In the genomic region with DNA sequence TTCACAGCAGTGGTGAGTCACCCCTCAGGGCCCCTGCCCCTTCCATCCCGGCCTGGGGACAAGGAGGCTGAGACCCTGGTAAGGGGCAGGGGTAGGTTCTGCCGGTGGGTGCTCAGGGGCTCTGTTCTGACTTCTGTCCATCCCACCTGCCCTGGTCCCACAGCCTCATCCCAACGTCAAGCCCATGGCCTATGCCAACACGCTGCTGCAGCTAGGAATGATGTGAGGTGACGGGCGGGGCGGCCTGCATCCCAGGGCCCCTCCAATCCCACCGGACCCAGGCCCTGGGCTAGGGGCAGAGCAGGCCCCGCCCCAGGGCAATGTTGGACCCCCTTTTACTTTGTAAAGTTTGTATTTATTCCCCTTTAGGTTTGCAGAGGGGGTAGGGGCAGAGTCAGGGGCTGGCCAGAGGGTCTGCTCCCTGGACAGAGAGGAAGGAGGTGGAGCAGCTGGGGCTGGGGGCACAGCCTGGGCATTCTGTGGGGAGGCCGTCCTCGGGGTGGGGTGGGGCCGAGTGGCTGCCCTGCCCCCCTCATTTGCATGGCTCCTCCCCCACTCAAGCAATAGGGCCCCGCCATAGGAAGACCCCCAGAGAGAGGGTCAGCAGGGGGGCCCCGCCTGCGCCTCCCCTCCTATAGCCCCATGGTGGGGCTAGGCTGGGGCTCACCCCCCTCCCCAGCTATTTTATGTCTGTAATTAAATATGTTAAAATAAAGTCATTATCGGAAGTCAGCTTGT, we compare ENCODE assay signal across 32 cellular contexts. TPM values are rescaled to one million over a fixed set of nuclear protein-coding genes. Genes with fewer than 3 reads are reported as not detected.
DNase-seq lines count a peak whose midpoint lies in the region; ATAC-seq and TF ChIP-seq lines count a peak whose summit lies in the region.
"Had no signal": no experiment of that assay in that cellular context is flagged by ENCODE, and none has a peak within 500 bp of the region (broad histone marks: within the 10 kb centered on the region; RNA-seq: fewer than 3 reads in every experiment).

No MANE protein-coding gene starts in this region.

- no peak for ATAC-seq in Right ventricle myocardium inferior
- peak; percentile 31 for ATAC-seq in WTC11
- no peak for ATAC-seq in lower lobe of right lung
- ATAC-seq in aorta (ENCODE audit: low FRiP score): no peak
- ATAC-seq: body of pancreas, gastrocnemius medialis had no signal

- H3K4me1 Mint-ChIP-seq in WTC11: peaks cover 3% of the 10 kb centered on the region

- H3K9me3 ChIP-seq in right atrium auricular region (no peaks in the 10 kb centered on the region), lower lobe of right lung (no peaks in the 10 kb centered on the region), aorta (ENCODE audit: control insufficient read depth, low read length) (no peaks in the 10 kb centered on the region)
- H3K9me3 ChIP-seq: BE2C, body of pancreas, gastrocnemius medialis, Peyer's patch, stomach had no signal

- H3K36me3 Mint-ChIP-seq in WTC11: peaks cover 52% of the 10 kb centered on the region

- WGBS in aorta, 2 donors: 89 to 92% methylated on average over 15 to 16 of the region's 16 CpGs

- no peaks in the 10 kb centered on the region for H3K27me3 ChIP-seq in right atrium auricular region
- no peaks in the 10 kb centered on the region for H3K27me3 ChIP-seq in lower lobe of right lung (ENCODE audit: low read depth)
- no peaks in the 10 kb centered on the region for H3K27me3 ChIP-seq in aorta (ENCODE audit: control insufficient read depth in 1 of 2, insufficient read depth in 2 of 2, low read length in 1 of 2)
- H3K27me3 ChIP-seq: BE2C, body of pancreas, gastrocnemius medialis, hepatocyte, Peyer's patch, stomach had no signal

- H3K36me3 ChIP-seq in right atrium auricular region (peaks cover 69% of the 10 kb centered on the region), lower lobe of right lung (peaks cover 69% of the 10 kb centered on the region), aorta (ENCODE audit: control insufficient read depth in 1 of 2, insufficient read depth in 2 of 2, low read length in 1 of 2) (peaks cover 0 to 1% of the 10 kb centered on the region in 2 donors)

- no peak for TF ChIP-seq CTCF in right atrium auricular region (IDR thresholded peaks at IDR 0.05)
- no peak for TF ChIP-seq CTCF in WTC11 (IDR thresholded peaks at IDR 0.05)
- no peak for TF ChIP-seq CTCF in lower lobe of right lung (IDR thresholded peaks at IDR 0.05)

- H3K27me3 Mint-ChIP-seq in WTC11 (ENCODE audit: low read depth): no peaks in the 10 kb centered on the region

- DNase-seq in Right ventricle myocardium inferior (ENCODE audit: missing footprints) (peak; percentile 33), right atrium auricular region (ENCODE audit: low spot score) (no peak), WTC11 (ENCODE audit: low spot score) (no peak), lower lobe of right lung (peak; percentile 30), aorta (peak; percentile 43 to 66), NOMO-1 treated with DMSO at 0.1 percent for 48 hours (lab: John Stamatoyannopoulos, UW; ENCODE audit: unreplicated experiment) (no peak), COR-L47 (lab: John Stamatoyannopoulos, UW) (no peak), middle frontal gyrus (ENCODE audit: extremely low spot score, low spot score) (no peak)
- DNase-seq: ACHN; activated CD4-positive, alpha-beta T cell treated with anti-CD3 and anti-CD28 coated beads for 48 hours; activated gamma-delta T cell treated with Interleukin-2 at 50 U/mL for 16 hours; BE2C; dermis blood vessel endothelial cell; DMS153; gastrocnemius medialis; MM.1S; NCI-H1105 treated with DMSO at 0.1 percent for 48 hours; NCI-H2029 treated with DMSO at 0.1 percent for 48 hours; NCI-H345; NCI-H69; Peyer's patch; stimulated activated CD4-positive, alpha-beta T cell treated with anti-CD3 and anti-CD28 coated beads, Interleukin-1b, Interleukin-23, amount 100 ng/mL, for 48 hours; stimulated activated CD8-positive, alpha-beta memory T cell treated with anti-CD3 and anti-CD28 coated beads, Interleukin-4, amount 100 ng/mL, for 48 hours; stomach; WERI-Rb-1 had no signal

- intact Hi-C loops in Right ventricle myocardium inferior (cut with DNase I): loop anchor here (5.0 kb wide), 1 partner anchor 108 kb away; no protein-coding TSS in a partner anchor
- intact Hi-C loops in lower lobe of right lung (cut with DNase I): no loop called here
- intact Hi-C loops in aorta (cut with DNase I): no loop called here

- no peak overlapping the region for H3K27ac Mint-ChIP-seq in WTC11

- H3K4me3 ChIP-seq in right atrium auricular region (no peak overlapping the region), lower lobe of right lung (no peak overlapping the region), aorta (ENCODE audit: low read length in 2 of 2) (no peak overlapping the region)
- H3K4me3 ChIP-seq: body of pancreas, gastrocnemius medialis, hepatocyte, Peyer's patch, smooth muscle cell, stomach had no signal

- H3K27ac ChIP-seq in right atrium auricular region (peak overlapping the region in 1 of 2 donors; percentile 25), lower lobe of right lung (no peak overlapping the region), aorta (ENCODE audit: low read depth in 1 of 2, low read length in 2 of 2) (no peak overlapping the region)
- H3K27ac ChIP-seq: body of pancreas, gastrocnemius medialis, hepatocyte, HL-60, Peyer's patch, stomach, WERI-Rb-1 had no signal

- H3K9me3 Mint-ChIP-seq in WTC11: no peaks in the 10 kb centered on the region
- H3K9me3 Mint-ChIP-seq: nephron had no signal

- CTCF ChIA-PET in WTC11 (lab: Charles Lee): interaction anchor here (1.5 to 2.4 kb wide), 2 partner anchors 9 to 17 kb away, joined by 4 to 12 read pairs; no protein-coding TSS in a partner anchor

- POLR2A ChIA-PET in WTC11 (lab: Charles Lee): no interaction called here

- H3K4me1 ChIP-seq in right atrium auricular region: no peaks in the 10 kb centered on the region
- H3K4me1 ChIP-seq in lower lobe of right lung: peaks cover 18% of the 10 kb centered on the region
- no peaks in the 10 kb centered on the region for H3K4me1 ChIP-seq in aorta (ENCODE audit: control insufficient read depth in 1 of 2, insufficient read depth in 2 of 2, low read length in 2 of 2)
- H3K4me1 ChIP-seq: BE2C, body of pancreas, gastrocnemius medialis, Peyer's patch had no signal

- no peak overlapping the region for H3K4me3 Mint-ChIP-seq in WTC11
- H3K4me3 Mint-ChIP-seq: nephron had no signal

TF ChIP-seq in WTC11, 78 proteins besides CTCF, POLR2A, EP300 and RAD21:
- TF ChIP-seq NR1H2 (CRISPR knock-in tag; IDR thresholded peaks at IDR 0.05) (no peak), SOX15 (CRISPR knock-in tag; IDR thresholded peaks at IDR 0.05) (no peak), ZNF396 (CRISPR knock-in tag; IDR thresholded peaks at IDR 0.05; ENCODE audit: borderline replicate concordance) (no peak), ZSCAN18 (CRISPR knock-in tag; IDR thresholded peaks at IDR 0.05) (no peak), MXD4 (CRISPR knock-in tag; IDR thresholded peaks at IDR 0.05; ENCODE audit: borderline replicate concordance) (no peak), NFYB (CRISPR knock-in tag; conservative IDR thresholded peaks at IDR 0.05; ENCODE audit: low read depth) (no peak), FOXP1 (CRISPR knock-in tag; IDR thresholded peaks at IDR 0.05; ENCODE audit: borderline replicate concordance) (no peak), ESRRA (CRISPR knock-in tag; IDR thresholded peaks at IDR 0.05; ENCODE audit: borderline replicate concordance) (no peak), ELF4 (CRISPR knock-in tag; IDR thresholded peaks at IDR 0.05; ENCODE audit: low read depth) (no peak)

RNA-seq across cellular contexts. Expression of gene CCDC8, which starts 23.1 kb away (rescaled TPM):
- total RNA-seq in Right ventricle myocardium inferior (28.9 TPM), right atrium auricular region (10 to 100 TPM; 30.4 to 34.6 TPM), WTC11 (2021) (25.2 to 27.2 TPM (median 25.7 TPM) in 3 replicates), lower lobe of right lung (9.1 TPM), aorta (10 to 100 TPM; 18.8 to 25.7 TPM)
- 10 to 100 TPM in 1 of 2 donors, 1 to 10 TPM in 1; 9.6 to 11.0 TPM for polyA plus RNA-seq in aorta

RNA-seq across cellular contexts. Expression of gene PNMA8C, which starts 38.4 kb away (rescaled TPM):
- total RNA-seq in Right ventricle myocardium inferior (not detected), right atrium auricular region (not detected), WTC11 (2021) (1.2 to 2.0 TPM (median 2.0 TPM) in 3 replicates), lower lobe of right lung (0.18 TPM), aorta (1 to 10 TPM; 3.1 to 4.3 TPM)
- polyA plus RNA-seq in aorta: 1 to 10 TPM; 1.2 to 1.6 TPM
- total RNA-seq: body of pancreas, dermis blood vessel endothelial cell, G401, gastrocnemius medialis, lung microvascular endothelial cell, Peyer's patch, smooth muscle cell had no signal
- polyA plus RNA-seq: hepatocyte, smooth muscle cell had no signal

RNA-seq across cellular contexts. Expression of gene PPP5C, which starts 43.4 kb away (rescaled TPM):
- total RNA-seq in Right ventricle myocardium inferior (77.3 TPM), right atrium auricular region (10 to 100 TPM; 59.1 to 84.3 TPM), WTC11 (2021) (98.9 to 107 TPM (median 103 TPM) in 3 replicates), lower lobe of right lung (48.9 TPM), aorta (10 to 100 TPM; 62.7 to 63.7 TPM)
- 10 to 100 TPM; 23.0 to 54.3 TPM for polyA plus RNA-seq in aorta

Comparison
In these comparisons a context has a peak if more than half of its experiments do, and no peak if none do; other contexts are left out.
1. DNase-seq: peak in Right ventricle myocardium inferior (single experiment), lower lobe of right lung (single experiment) and aorta (2 of 2); none in right atrium auricular region (single experiment), WTC11 (single experiment), NOMO-1 treated with DMSO at 0.1 percent for 48 hours (single experiment), COR-L47 (single experiment) and middle frontal gyrus (single experiment).